In genomic region chr5:1344975-1345838, GRCh38 we compare ENCODE assay signal across 8 cellular contexts. TPM values are rescaled to one million over a fixed set of nuclear protein-coding genes. Genes with fewer than 3 reads are reported as not detected.
DNase-seq lines count a peak whose midpoint lies in the region; ATAC-seq and TF ChIP-seq lines count a peak whose summit lies in the region.

A gene with protein sequence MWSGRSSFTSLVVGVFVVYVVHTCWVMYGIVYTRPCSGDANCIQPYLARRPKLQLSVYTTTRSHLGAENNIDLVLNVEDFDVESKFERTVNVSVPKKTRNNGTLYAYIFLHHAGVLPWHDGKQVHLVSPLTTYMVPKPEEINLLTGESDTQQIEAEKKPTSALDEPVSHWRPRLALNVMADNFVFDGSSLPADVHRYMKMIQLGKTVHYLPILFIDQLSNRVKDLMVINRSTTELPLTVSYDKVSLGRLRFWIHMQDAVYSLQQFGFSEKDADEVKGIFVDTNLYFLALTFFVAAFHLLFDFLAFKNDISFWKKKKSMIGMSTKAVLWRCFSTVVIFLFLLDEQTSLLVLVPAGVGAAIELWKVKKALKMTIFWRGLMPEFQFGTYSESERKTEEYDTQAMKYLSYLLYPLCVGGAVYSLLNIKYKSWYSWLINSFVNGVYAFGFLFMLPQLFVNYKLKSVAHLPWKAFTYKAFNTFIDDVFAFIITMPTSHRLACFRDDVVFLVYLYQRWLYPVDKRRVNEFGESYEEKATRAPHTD (minus strand): TSS chr5:1345099. CDS start chr5:1344841, 258 bp downstream.

- H3K36me3 ChIP-seq in HUES48 (ENCODE audit: control insufficient read depth, insufficient read depth, low read length) (peaks cover 34% of the 10 kb centered on the region), OCI-LY3 (replicated peaks; ENCODE audit: low read depth, low read length) (peaks cover 11% of the 10 kb centered on the region)

- H3K79me2 ChIP-seq in OCI-LY3 (ENCODE audit: low read length) = peaks cover 37% of the 10 kb centered on the region

- H3K9ac ChIP-seq in HUES48 (ENCODE audit: low read depth, low read length) = peak within 1 kb of the TSS; percentile 81
- H3K9ac ChIP-seq in OCI-LY3 (ENCODE audit: low read length) = peak within 1 kb of the TSS; percentile 88

- H3K4me3 ChIP-seq in HUES48 (ENCODE audit: low read depth, low read length) = peak within 1 kb of the TSS; percentile 97
- H3K4me3 ChIP-seq in OCI-LY3 (ENCODE audit: low read length) = peak within 1 kb of the TSS; percentile 100
- peak within 1 kb of the TSS; percentile 96 for H3K4me3 ChIP-seq in epithelial cell of esophagus (ENCODE audit: low read length)
- peak within 1 kb of the TSS; percentile 78 for H3K4me3 ChIP-seq in mononuclear cell (ENCODE audit: low read length)

- H2AFZ ChIP-seq in OCI-LY3 (ENCODE audit: low read depth, low read length) = no peak within 1 kb of the TSS; the same call in 1 of the 2 replicates

- no peaks in the 10 kb centered on the region for H3K27me3 ChIP-seq in HUES48 (ENCODE audit: control insufficient read depth, insufficient read depth, low read length)
- no peaks in the 10 kb centered on the region for H3K27me3 ChIP-seq in OCI-LY3 (ENCODE audit: low read depth, low read length)
- H3K27me3 ChIP-seq in mononuclear cell (ENCODE audit: insufficient read depth, low read length) = no peaks in the 10 kb centered on the region

- no peak for TF ChIP-seq CTCF in OCI-LY3 (IDR thresholded peaks at IDR 0.05; ENCODE audit: low read depth, low read length)
- no peak for TF ChIP-seq CTCF in epithelial cell of esophagus (IDR thresholded peaks at IDR 0.05; ENCODE audit: insufficient read depth, low read depth, low read length, missing control alignments)

- ATAC-seq in GM21390 (IDR thresholded peaks at IDR 0.05; ENCODE audit: unreplicated experiment) = peak; percentile 79

- DNase-seq in Caki2 (ENCODE audit: low read depth) (peak; percentile 76), activated T-cell treated with anti-CD3 and anti-CD28 coated beads for 24 hours (ENCODE audit: low read depth) (peak; percentile 86), epithelial cell of esophagus (ENCODE audit: low read depth) (peak; percentile 91)
- peak; percentile 77 to 86 for DNase-seq in stimulated activated CD8-positive, alpha-beta memory T cell treated with anti-CD3 and anti-CD28 coated beads, Interleukin-2, amount 100 ng/mL, for 48 hours (ENCODE audit: low read depth in 2 of 2)

- 0 out of 2 replicates have a peak, but pooled peaks cover 3% of the 10 kb centered on the region for H3K4me1 ChIP-seq in HUES48 (ENCODE audit: control insufficient read depth, insufficient read depth, low read length)
- peaks cover 31% of the 10 kb centered on the region for H3K4me1 ChIP-seq in OCI-LY3 (ENCODE audit: low read length)
- H3K4me1 ChIP-seq in mononuclear cell (ENCODE audit: insufficient read depth, low read length) = peaks cover 23% of the 10 kb centered on the region

- H4K20me1 ChIP-seq in OCI-LY3 (ENCODE audit: insufficient read depth, low read length) = no peaks in the 10 kb centered on the region

- peak within 1 kb of the TSS; percentile 97 for H3K4me2 ChIP-seq in OCI-LY3 (ENCODE audit: low read length)

- H3K9me3 ChIP-seq in HUES48 (ENCODE audit: control insufficient read depth, insufficient read depth, low read length) (no peaks in the 10 kb centered on the region), OCI-LY3 (ENCODE audit: insufficient read depth, low read length) (no peaks in the 10 kb centered on the region), mononuclear cell (ENCODE audit: low read depth, low read length) (no peaks in the 10 kb centered on the region)

- no peak within 1 kb of the TSS for H3K27ac ChIP-seq in HUES48 (ENCODE audit: low read depth, low read length)
- H3K27ac ChIP-seq in OCI-LY3 (ENCODE audit: low read length) = peak within 1 kb of the TSS; percentile 21

- in situ Hi-C loops in Caki2 (cut with HindIII; ENCODE audit: low pct_unique_long_range_greater_than_20kb, low sequenced_read_pairs) = no loop called here

RNA-seq across cellular contexts. Expression of the gene that starts here (rescaled TPM):
- total RNA-seq in Caki2 (2014; rRNA removed; shearing (Covaris generic); ENCODE audit: low replicate concordance) = 286 and 320 TPM in 2 replicates
- 46.8 TPM for total RNA-seq in mononuclear cell
